ENCODE assay signal across 19 cellular contexts in the genomic region with DNA sequence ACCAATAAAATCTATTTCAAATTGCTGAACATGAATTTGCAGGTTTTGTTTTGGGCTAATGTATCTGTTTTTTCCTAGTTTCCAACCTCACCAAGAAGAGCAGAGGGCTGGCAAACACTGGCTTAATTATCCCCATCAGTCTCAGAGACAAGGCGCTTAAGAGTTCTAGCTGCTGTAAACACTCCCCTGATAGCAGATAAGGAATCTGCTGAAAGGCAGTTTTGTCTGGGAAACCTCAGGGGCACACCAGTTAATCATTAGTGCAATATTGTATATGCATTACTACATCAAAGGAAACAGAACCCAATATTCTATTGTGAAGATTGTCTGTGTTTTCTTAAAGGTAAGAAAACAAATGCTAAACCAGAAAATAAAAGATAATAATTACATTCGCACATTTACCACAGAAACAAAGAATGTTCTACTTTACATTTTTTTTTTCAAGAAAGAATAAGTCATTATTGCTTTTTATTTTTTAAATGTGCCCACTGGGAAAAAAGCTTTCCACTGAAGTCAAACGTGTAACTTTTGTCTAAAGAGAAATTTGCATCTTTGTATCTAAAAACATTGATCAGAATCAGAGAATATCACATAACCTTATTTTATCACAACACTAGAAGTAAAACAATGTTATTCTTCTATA.
DNase-seq lines count a peak whose midpoint lies in the region; ATAC-seq and TF ChIP-seq lines count a peak whose summit lies in the region.
"Had no signal": no experiment of that assay in that cellular context is flagged by ENCODE, and none has a peak within 500 bp of the region (broad histone marks: within the 10 kb centered on the region; RNA-seq: fewer than 3 reads in every experiment).

No MANE protein-coding gene starts in this region.

- H3K36me3 ChIP-seq in cardiac muscle cell (no peaks in the 10 kb centered on the region), SK-N-SH (replicated peaks in 1 of 2; ENCODE audit: control insufficient read depth in 1 of 2, insufficient read depth in 2 of 2, low read length in 1 of 2) (no peaks in the 10 kb centered on the region), mesendoderm (ENCODE audit: control insufficient read depth, insufficient read depth, low read length) (no peaks in the 10 kb centered on the region)
- H3K36me3 ChIP-seq in naive thymus-derived CD4-positive, alpha-beta T cell (ENCODE audit: control insufficient read depth in 2 of 3, insufficient read depth in 3 of 3, low read length in 3 of 3) = no peaks in the 10 kb centered on the region
- H3K36me3 ChIP-seq: brain microvascular endothelial cell, esophagus squamous epithelium, transverse colon had no signal

- no peak overlapping the region for H3K23ac ChIP-seq in mesendoderm (ENCODE audit: low read length)

- H3K79me2 ChIP-seq in SK-N-SH (ENCODE audit: insufficient read depth) = no peaks in the 10 kb centered on the region
- no peaks in the 10 kb centered on the region for H3K79me2 ChIP-seq in mesendoderm (ENCODE audit: control insufficient read depth, insufficient read depth, low read length)

- H4K8ac ChIP-seq in mesendoderm (ENCODE audit: low read depth, low read length) = no peak overlapping the region

- H2BK120ac ChIP-seq in mesendoderm (ENCODE audit: low read depth, low read length) = no peak overlapping the region

- POLR2A ChIA-PET in SK-N-SH (lab: Yijun Ruan, JAX) = no interaction called here
- POLR2A ChIA-PET in naive thymus-derived CD4-positive, alpha-beta T cell (lab: Charles Lee) = no interaction called here

- no peaks in the 10 kb centered on the region for H3K36me3 Mint-ChIP-seq in naive thymus-derived CD4-positive, alpha-beta T cell
- no peaks in the 10 kb centered on the region for H3K36me3 Mint-ChIP-seq in activated T-helper 2 cell treated with anti-CD3 and anti-CD28 coated beads, Interferon-gamma antibody, Interleukin-2, Interleukin-4, amounts not matched to agents 10 μg/mL and 5 μg/mL and 100 μg/mL, durations not matched to agents 14 hours and 24 hours and 36 hours (ENCODE audit: low read depth)
- H3K36me3 Mint-ChIP-seq: activated naive CD8-positive, alpha-beta T cell; CD4-positive, CD25-positive, alpha-beta regulatory T cell; stimulated activated memory B cell treated with anti-CD40 and anti-IgM and Interleukin-4, amounts not matched to agents 10 μg/mL and 1 μg/mL and 100 μg/mL, for 72 hours had no signal

- H3K4me1 ChIP-seq in cardiac muscle cell (ENCODE audit: low read depth) = peaks cover 91% of the 10 kb centered on the region
- H3K4me1 ChIP-seq in SK-N-SH (ENCODE audit: control insufficient read depth in 1 of 2, insufficient read depth in 2 of 2, low read depth in 1 of 2, low read length in 1 of 2) = peaks cover 7 to 8% of the 10 kb centered on the region in 2 experiments; a peak in 3 of 4 replicates
- H3K4me1 ChIP-seq in mesendoderm (ENCODE audit: control insufficient read depth, low read depth, low read length) = no peaks in the 10 kb centered on the region
- H3K4me1 ChIP-seq in naive thymus-derived CD4-positive, alpha-beta T cell (ENCODE audit: control insufficient read depth in 2 of 2, insufficient read depth in 2 of 2, low read length in 2 of 2) = no peaks in the 10 kb centered on the region
- H3K4me1 ChIP-seq: esophagus squamous epithelium, transverse colon had no signal

- no peak overlapping the region for H3K56ac ChIP-seq in mesendoderm (ENCODE audit: low read length)

- no peak overlapping the region for H3K4me3 Mint-ChIP-seq in naive thymus-derived CD4-positive, alpha-beta T cell
- H3K4me3 Mint-ChIP-seq in activated T-helper 2 cell treated with anti-CD3 and anti-CD28 coated beads, Interferon-gamma antibody, Interleukin-2, Interleukin-4, amounts not matched to agents 10 μg/mL and 5 μg/mL and 100 μg/mL, durations not matched to agents 14 hours and 24 hours and 36 hours (ENCODE audit: low read depth) = no peak overlapping the region
- H3K4me3 Mint-ChIP-seq: activated naive CD8-positive, alpha-beta T cell; CD4-positive, CD25-positive, alpha-beta regulatory T cell; stimulated activated memory B cell treated with anti-CD40 and anti-IgM and Interleukin-4, amounts not matched to agents 10 μg/mL and 1 μg/mL and 100 μg/mL, for 72 hours had no signal

- no peak overlapping the region for H4K5ac ChIP-seq in mesendoderm (ENCODE audit: low read length)

- H3K4me3 ChIP-seq in cardiac muscle cell = no peak overlapping the region
- no peak overlapping the region for H3K4me3 ChIP-seq in SK-N-SH (ENCODE audit: low read depth in 2 of 2, low read length in 1 of 2)
- H3K4me3 ChIP-seq in mesendoderm (ENCODE audit: low read length) = no peak overlapping the region
- H3K4me3 ChIP-seq in naive thymus-derived CD4-positive, alpha-beta T cell (ENCODE audit: low read length) = no peak overlapping the region
- H3K4me3 ChIP-seq: esophagus squamous epithelium, transverse colon had no signal

- H2AFZ ChIP-seq in SK-N-SH (ENCODE audit: low read depth) = no peak overlapping the region

- DNase-seq in cardiac muscle cell (ENCODE audit: low read depth in 1 of 2, low spot score in 1 of 2) (peak in 1 of 2 donors; percentile 60), Right ventricle myocardium inferior (ENCODE audit: missing footprints) (no peak), SK-N-SH (peak; percentile 40), mesendoderm (peak; percentile 60), NCI-H2107 (lab: John Stamatoyannopoulos, UW) (no peak)
- DNase-seq in naive thymus-derived CD4-positive, alpha-beta T cell = no peak
- no peak for DNase-seq in activated T-helper 2 cell treated with anti-CD3 and anti-CD28 coated beads, Interferon-gamma antibody, Interleukin-2, Interleukin-4, amounts not matched to agents 10 μg/mL and 5 μg/mL and 100 μg/mL, durations not matched to agents 14 hours and 24 hours and 36 hours (ENCODE audit: low spot score)
- DNase-seq: activated CD4-positive, CD25-positive, alpha-beta regulatory T cell treated with anti-CD3 and anti-CD28 coated beads, Interleukin-2, amount 50 U/mL, for 72 hours; activated CD8-positive, alpha-beta memory T cell treated with anti-CD3 and anti-CD28 coated beads for 24 hours; brain microvascular endothelial cell; CD4-positive, CD25-positive, alpha-beta regulatory T cell; effector CD4-positive, alpha-beta T cell; esophagus squamous epithelium; NCI-H187; NCI-H510A; transverse colon had no signal

- H2BK5ac ChIP-seq in mesendoderm (ENCODE audit: low read length) = no peak overlapping the region

- H3K9ac ChIP-seq in SK-N-SH = no peak overlapping the region
- H3K9ac ChIP-seq in mesendoderm (ENCODE audit: low read length) = no peak overlapping the region

- no peak overlapping the region for H2AK5ac ChIP-seq in mesendoderm (ENCODE audit: low read length)

- no peaks in the 10 kb centered on the region for H3F3A ChIP-seq in SK-N-SH (replicated peaks; ENCODE audit: insufficient read depth)

- H2BK15ac ChIP-seq in mesendoderm (replicated peaks; ENCODE audit: low read depth) = no peak overlapping the region

- no peak overlapping the region for H3K18ac ChIP-seq in mesendoderm (ENCODE audit: low read length)

- H4K20me1 ChIP-seq in SK-N-SH (ENCODE audit: insufficient read depth) = no peaks in the 10 kb centered on the region

- H3K4me1 Mint-ChIP-seq in naive thymus-derived CD4-positive, alpha-beta T cell = no peaks in the 10 kb centered on the region
- no peaks in the 10 kb centered on the region for H3K4me1 Mint-ChIP-seq in activated T-helper 2 cell treated with anti-CD3 and anti-CD28 coated beads, Interferon-gamma antibody, Interleukin-2, Interleukin-4, amounts not matched to agents 10 μg/mL and 5 μg/mL and 100 μg/mL, durations not matched to agents 14 hours and 24 hours and 36 hours (ENCODE audit: low read depth)
- H3K4me1 Mint-ChIP-seq: CD4-positive, CD25-positive, alpha-beta regulatory T cell; stimulated activated memory B cell treated with anti-CD40 and anti-IgM and Interleukin-4, amounts not matched to agents 10 μg/mL and 1 μg/mL and 100 μg/mL, for 72 hours had no signal

- ATAC-seq in Right ventricle myocardium inferior (no peak), HG02870 (IDR thresholded peaks at IDR 0.05; ENCODE audit: unreplicated experiment) (no peak)
- no peak for ATAC-seq in naive thymus-derived CD4-positive, alpha-beta T cell
- ATAC-seq: stimulated activated memory B cell treated with anti-CD40 and anti-IgM and Interleukin-4, amounts not matched to agents 10 μg/mL and 1 μg/mL and 100 μg/mL, for 72 hours had no signal

- H3K9me3 Mint-ChIP-seq in naive thymus-derived CD4-positive, alpha-beta T cell = no peaks in the 10 kb centered on the region
- H3K9me3 Mint-ChIP-seq in activated T-helper 2 cell treated with anti-CD3 and anti-CD28 coated beads, Interferon-gamma antibody, Interleukin-2, Interleukin-4, amounts not matched to agents 10 μg/mL and 5 μg/mL and 100 μg/mL, durations not matched to agents 14 hours and 24 hours and 36 hours = no peaks in the 10 kb centered on the region
- H3K9me3 Mint-ChIP-seq: CD4-positive, CD25-positive, alpha-beta regulatory T cell; stimulated activated memory B cell treated with anti-CD40 and anti-IgM and Interleukin-4, amounts not matched to agents 10 μg/mL and 1 μg/mL and 100 μg/mL, for 72 hours had no signal

- H3K27me3 Mint-ChIP-seq in naive thymus-derived CD4-positive, alpha-beta T cell = no peaks in the 10 kb centered on the region
- no peaks in the 10 kb centered on the region for H3K27me3 Mint-ChIP-seq in activated T-helper 2 cell treated with anti-CD3 and anti-CD28 coated beads, Interferon-gamma antibody, Interleukin-2, Interleukin-4, amounts not matched to agents 10 μg/mL and 5 μg/mL and 100 μg/mL, durations not matched to agents 14 hours and 24 hours and 36 hours (ENCODE audit: low read depth)
- H3K27me3 Mint-ChIP-seq: activated naive CD8-positive, alpha-beta T cell; CD4-positive, CD25-positive, alpha-beta regulatory T cell; stimulated activated memory B cell treated with anti-CD40 and anti-IgM and Interleukin-4, amounts not matched to agents 10 μg/mL and 1 μg/mL and 100 μg/mL, for 72 hours had no signal

- intact Hi-C loops in Right ventricle myocardium inferior (cut with DNase I) = no loop called here
- intact Hi-C loops in naive thymus-derived CD4-positive, alpha-beta T cell (cut with micrococcal nuclease) = no loop called here
- intact Hi-C loops in activated T-helper 2 cell treated with anti-CD3 and anti-CD28 coated beads, Interferon-gamma antibody, Interleukin-2, Interleukin-4, amounts not matched to agents 10 μg/mL and 5 μg/mL and 100 μg/mL, durations not matched to agents 14 hours and 24 hours and 36 hours (cut with micrococcal nuclease) = no loop called here

- H3K9me3 ChIP-seq in cardiac muscle cell (ENCODE audit: low read depth) = no peaks in the 10 kb centered on the region
- no peaks in the 10 kb centered on the region for H3K9me3 ChIP-seq in SK-N-SH
- no peaks in the 10 kb centered on the region for H3K9me3 ChIP-seq in naive thymus-derived CD4-positive, alpha-beta T cell (ENCODE audit: control insufficient read depth in 2 of 3, low read length in 3 of 3)
- H3K9me3 ChIP-seq: esophagus squamous epithelium, transverse colon had no signal

- H3K4ac ChIP-seq in mesendoderm (ENCODE audit: low read depth, low read length) = no peak overlapping the region

- no peaks in the 10 kb centered on the region for H3K9me2 ChIP-seq in SK-N-SH

- H3K4me2 ChIP-seq in SK-N-SH (no peak overlapping the region), mesendoderm (ENCODE audit: low read length) (no peak overlapping the region)

- H3K27ac Mint-ChIP-seq in naive thymus-derived CD4-positive, alpha-beta T cell = no peak overlapping the region
- no peak overlapping the region for H3K27ac Mint-ChIP-seq in activated T-helper 2 cell treated with anti-CD3 and anti-CD28 coated beads, Interferon-gamma antibody, Interleukin-2, Interleukin-4, amounts not matched to agents 10 μg/mL and 5 μg/mL and 100 μg/mL, durations not matched to agents 14 hours and 24 hours and 36 hours
- H3K27ac Mint-ChIP-seq: activated naive CD8-positive, alpha-beta T cell; CD4-positive, CD25-positive, alpha-beta regulatory T cell; stimulated activated memory B cell treated with anti-CD40 and anti-IgM and Interleukin-4, amounts not matched to agents 10 μg/mL and 1 μg/mL and 100 μg/mL, for 72 hours had no signal

- CTCF ChIA-PET in SK-N-SH (lab: Yijun Ruan, JAX) = no interaction called here
- CTCF ChIA-PET in naive thymus-derived CD4-positive, alpha-beta T cell (lab: Charles Lee) = no interaction called here

- H3K27me3 ChIP-seq in cardiac muscle cell (no peaks in the 10 kb centered on the region), SK-N-SH (ENCODE audit: insufficient read depth) (no peaks in the 10 kb centered on the region), mesendoderm (ENCODE audit: insufficient read depth, low read length, poor library complexity) (no peaks in the 10 kb centered on the region)
- H3K27me3 ChIP-seq in naive thymus-derived CD4-positive, alpha-beta T cell (ENCODE audit: control insufficient read depth in 2 of 2, insufficient read depth in 2 of 2, low read length in 2 of 2) = no peaks in the 10 kb centered on the region
- H3K27me3 ChIP-seq: brain microvascular endothelial cell, esophagus squamous epithelium, transverse colon had no signal

- TF ChIP-seq EP300 in SK-N-SH (IDR thresholded peaks at IDR 0.05; ENCODE audit: borderline replicate concordance in 1 of 2, low read depth in 1 of 2, low read length in 1 of 2) = peak in 1 of 2 experiments; percentile 89; a peak in 2 of 4 replicates

- H3K79me1 ChIP-seq in mesendoderm (ENCODE audit: low read length) = no peaks in the 10 kb centered on the region

- WGBS in SK-N-SH (ENCODE audit: low lambda C conversion rate) = 61% methylated on average over 3 of the region's 3 CpGs
- WGBS in mesendoderm (ENCODE audit: extremely low coverage, insufficient coverage, low lambda C conversion rate) = no CpG with 5 or more reads among the region's 3 CpGs

- no peak for TF ChIP-seq CTCF in cardiac muscle cell (IDR thresholded peaks at IDR 0.05; ENCODE audit: low read depth, low read length)
- no peak for TF ChIP-seq CTCF in SK-N-SH (IDR thresholded peaks at IDR 0.05)

- H3K27ac ChIP-seq in cardiac muscle cell (peak overlapping the region; percentile 59), SK-N-SH (ENCODE audit: low read depth in 2 of 2, low read length in 1 of 2) (peak overlapping the region in 1 of 2 experiments; percentile 76; a peak in 2 of 4 replicates), mesendoderm (ENCODE audit: low read depth, low read length) (no peak overlapping the region)
- no peak overlapping the region for H3K27ac ChIP-seq in naive thymus-derived CD4-positive, alpha-beta T cell (ENCODE audit: low read depth, low read length)
- H3K27ac ChIP-seq: brain microvascular endothelial cell, esophagus squamous epithelium, transverse colon had no signal

- TF ChIP-seq RAD21 in SK-N-SH (IDR thresholded peaks at IDR 0.05; ENCODE audit: low read length) = peak; percentile 28; the same call in 1 of the 2 replicates

Comparison
In these comparisons a context has a peak if more than half of its experiments do, and no peak if none do; other contexts are left out.
1. DNase-seq: peak in SK-N-SH (single experiment) and mesendoderm (single experiment); none in Right ventricle myocardium inferior (single experiment), naive thymus-derived CD4-positive, alpha-beta T cell (0 of 9), activated T-helper 2 cell treated with anti-CD3 and anti-CD28 coated beads, Interferon-gamma antibody, Interleukin-2, Interleukin-4, amounts not matched to agents 10 μg/mL and 5 μg/mL and 100 μg/mL, durations not matched to agents 14 hours and 24 hours and 36 hours (single experiment) and NCI-H2107 (single experiment).